ENCODE assay signal across 32 cellular contexts in genomic region chr9:87447547-87448432, GRCh38. TPM values are rescaled to one million over a fixed set of nuclear protein-coding genes. Genes with fewer than 3 reads are reported as not detected.
DNase-seq lines count a peak whose midpoint lies in the region; ATAC-seq, FAIRE-seq and TF ChIP-seq lines count a peak whose summit lies in the region.
"Had no signal": no experiment of that assay in that cellular context is flagged by ENCODE, and none has a peak within 500 bp of the region (broad histone marks: within the 10 kb centered on the region; RNA-seq: fewer than 3 reads in every experiment).

No MANE protein-coding gene starts in this region.

- no peak for TF ChIP-seq POLR2A in HepG2 (IDR thresholded peaks at IDR 0.05; ENCODE audit: insufficient read depth in 1 of 2, low read depth in 2 of 2, low read length in 2 of 2)

- no peaks in the 10 kb centered on the region for H3F3A ChIP-seq in SK-N-SH (replicated peaks; ENCODE audit: insufficient read depth)

- intact Hi-C loops in HepG2 (cut with micrococcal nuclease; ENCODE audit: unreplicated experiment): no loop called here

- TF ChIP-seq EP300 in SK-N-SH (IDR thresholded peaks at IDR 0.05; ENCODE audit: borderline replicate concordance in 1 of 2, low read depth in 1 of 2, low read length in 1 of 2) (no peak), HepG2 (IDR thresholded peaks at IDR 0.05; ENCODE audit: low read depth in 2 of 2, low read length in 2 of 2) (no peak), HepG2 (CRISPR knock-in tag; IDR thresholded peaks at IDR 0.05; ENCODE audit: borderline replicate concordance) (no peak)

- no peak overlapping the region for H3K27ac Mint-ChIP-seq in astrocyte (ENCODE audit: unreplicated experiment)
- H3K27ac Mint-ChIP-seq: activated CD4-positive, alpha-beta memory T cell treated with anti-CD3 and anti-CD28 coated beads, Interleukin-2, amount 10 ng/mL, durations not matched to agents 7 days and 5 days; activated T-helper 17 cell treated with anti-CD3 and anti-CD28 coated beads, Interleukin-2, amount 50 U/mL, for 72 hours; B cell; CD8-positive, alpha-beta memory T cell had no signal

- H3K36me3 ChIP-seq in SK-N-SH (replicated peaks in 1 of 2; ENCODE audit: control insufficient read depth in 1 of 2, insufficient read depth in 2 of 2, low read length in 1 of 2) (no peaks in the 10 kb centered on the region), astrocyte (ENCODE audit: insufficient read depth, low read length) (no peaks in the 10 kb centered on the region), HepG2 (replicated peaks in 1 of 2; ENCODE audit: control insufficient read depth in 1 of 2, insufficient read depth in 2 of 2, low read length in 2 of 2) (no peaks in the 10 kb centered on the region)
- H3K36me3 ChIP-seq: esophagus muscularis mucosa, heart right ventricle, SJCRH30 had no signal

- no TSS peak for BruUV-seq in HepG2 (replicated peaks; lab: Mats Ljungman, UMichigan)

- H3K27me3 Mint-ChIP-seq in astrocyte (ENCODE audit: low read depth, unreplicated experiment): no peaks in the 10 kb centered on the region
- H3K27me3 Mint-ChIP-seq: activated CD4-positive, alpha-beta memory T cell treated with anti-CD3 and anti-CD28 coated beads, Interleukin-2, amount 10 ng/mL, durations not matched to agents 7 days and 5 days; activated naive CD4-positive, alpha-beta T cell treated with anti-CD3 and anti-CD28 coated beads, Interleukin-2, amount 50 U/mL, for 24 hours; B cell had no signal

- 0 out of 2 replicates have a peak, but pooled peaks have one; percentile 1 for TF ChIP-seq RAD21 in SK-N-SH (IDR thresholded peaks at IDR 0.05; ENCODE audit: low read length)
- TF ChIP-seq RAD21 in HepG2 (CRISPR knock-in tag; IDR thresholded peaks at IDR 0.05): no peak

- no peak overlapping the region for H3K4me3 Mint-ChIP-seq in astrocyte (ENCODE audit: unreplicated experiment)
- H3K4me3 Mint-ChIP-seq: activated CD4-positive, alpha-beta memory T cell treated with anti-CD3 and anti-CD28 coated beads, Interleukin-2, amount 10 ng/mL, durations not matched to agents 7 days and 5 days; activated naive CD4-positive, alpha-beta T cell treated with anti-CD3 and anti-CD28 coated beads, Interleukin-2, amount 50 U/mL, for 24 hours; activated T-helper 17 cell treated with anti-CD3 and anti-CD28 coated beads, Interleukin-2, amount 50 U/mL, for 72 hours; B cell; CD8-positive, alpha-beta memory T cell had no signal

- in situ Hi-C loops in HepG2 (cut with HindIII; ENCODE audit: extremely low pct_ligation_motif_present, low pct_unique_long_range_greater_than_20kb): no loop called here

- no peak overlapping the region for H3K9ac ChIP-seq in SK-N-SH
- H3K9ac ChIP-seq in astrocyte (ENCODE audit: low read length): no peak overlapping the region
- no peak overlapping the region for H3K9ac ChIP-seq in HepG2 (ENCODE audit: insufficient read depth, low read depth, low read length)
- H3K9ac ChIP-seq: KMS-11 had no signal

- H3K27ac ChIP-seq in SK-N-SH (ENCODE audit: low read depth in 2 of 2, low read length in 1 of 2): no peak overlapping the region
- no peak overlapping the region for H3K27ac ChIP-seq in astrocyte (ENCODE audit: low read depth, low read length)
- no peak overlapping the region for H3K27ac ChIP-seq in HepG2 (ENCODE audit: extremely low read length, insufficient read depth, low read length)
- H3K27ac ChIP-seq: esophagus muscularis mucosa, heart right ventricle, KMS-11, SJCRH30 had no signal

- no peaks in the 10 kb centered on the region for H4K20me1 ChIP-seq in SK-N-SH (ENCODE audit: insufficient read depth)
- H4K20me1 ChIP-seq in astrocyte (ENCODE audit: insufficient read depth, low read length): no peaks in the 10 kb centered on the region
- H4K20me1 ChIP-seq in HepG2 (ENCODE audit: insufficient read depth, low read length): no peaks in the 10 kb centered on the region

- CTCF ChIA-PET in SK-N-SH (lab: Yijun Ruan, JAX): interaction anchor here (1.3 kb wide), 1 partner anchor 25 kb away, joined by 3 read pairs; no protein-coding TSS in a partner anchor
- CTCF ChIA-PET in HepG2 (lab: Yijun Ruan, JAX; ENCODE audit: low intra/inter-chr PET ratio, low total read pairs): no interaction called here

- H3K9me2 ChIP-seq in SK-N-SH: no peaks in the 10 kb centered on the region

- peaks cover 0 to 6% of the 10 kb centered on the region in 2 experiments; a peak in 1 of 4 replicates for H3K4me1 ChIP-seq in SK-N-SH (ENCODE audit: control insufficient read depth in 1 of 2, insufficient read depth in 2 of 2, low read depth in 1 of 2, low read length in 1 of 2)
- H3K4me1 ChIP-seq in astrocyte (ENCODE audit: insufficient read depth, low read length): no peaks in the 10 kb centered on the region
- H3K4me1 ChIP-seq in HepG2 (ENCODE audit: insufficient read depth, low read length): peaks cover 1% of the 10 kb centered on the region; the same call in 1 of the 2 replicates
- H3K4me1 ChIP-seq: esophagus muscularis mucosa, heart right ventricle, SJCRH30 had no signal

- H3K27me3 ChIP-seq in SK-N-SH (ENCODE audit: insufficient read depth): no peaks in the 10 kb centered on the region
- no peaks in the 10 kb centered on the region for H3K27me3 ChIP-seq in astrocyte (ENCODE audit: insufficient read depth, low read length)
- 0 out of 5 replicates have a peak, but pooled peaks cover 1 to 5% of the 10 kb centered on the region in 2 experiments for H3K27me3 ChIP-seq in HepG2 (ENCODE audit: control insufficient read depth in 1 of 2, insufficient read depth in 2 of 2, low read length in 2 of 2)
- H3K27me3 ChIP-seq: esophagus muscularis mucosa, SJCRH30 had no signal

- POLR2A ChIA-PET in SK-N-SH (lab: Yijun Ruan, JAX): no interaction called here
- POLR2A ChIA-PET in HepG2 (lab: Yijun Ruan, JAX): no interaction called here

- H3K36me3 Mint-ChIP-seq in astrocyte (ENCODE audit: low read depth, unreplicated experiment): no peaks in the 10 kb centered on the region
- H3K36me3 Mint-ChIP-seq: activated naive CD4-positive, alpha-beta T cell treated with anti-CD3 and anti-CD28 coated beads, Interleukin-2, amount 50 U/mL, for 24 hours; CD8-positive, alpha-beta memory T cell had no signal

- DNase-seq in SK-N-SH: peak; percentile 40
- no peak for DNase-seq in astrocyte (ENCODE audit: low read depth)
- DNase-seq in left kidney (ENCODE audit: low read depth, low spot score): peak; percentile 27
- DNase-seq in HepG2 (ENCODE audit: low spot score): no peak
- DNase-seq: activated CD4-positive, alpha-beta memory T cell treated with anti-CD3 and anti-CD28 coated beads, Interleukin-2, amount 10 ng/mL, durations not matched to agents 7 days and 5 days; activated CD8-positive, alpha-beta memory T cell treated with anti-CD3 and anti-CD28 coated beads, Interleukin-2, amount 50 U/mL, for 48 hours; CD8-positive, alpha-beta memory T cell; cortex of kidney; DMS79; foreskin melanocyte; GDM1; heart right ventricle; mesendoderm; MM.1S; NCI-H146; NCI-H2171; NCI-H526 treated with DMSO at 0.1 percent for 48 hours; nucleus accumbens; stimulated activated naive CD4-positive, alpha-beta T cell had no signal

- no peak overlapping the region for H3K4me3 ChIP-seq in SK-N-SH (ENCODE audit: low read depth in 2 of 2, low read length in 1 of 2)
- no peak overlapping the region for H3K4me3 ChIP-seq in astrocyte (ENCODE audit: insufficient read depth, low read depth, low read length)
- no peak overlapping the region for H3K4me3 ChIP-seq in HepG2 (replicated peaks in 1 of 3; ENCODE audit: insufficient read depth in 1 of 3, low read depth in 2 of 3, low read length in 3 of 3)
- H3K4me3 ChIP-seq: esophagus muscularis mucosa, heart right ventricle, SJCRH30 had no signal

- H3K9me3 ChIP-seq in SK-N-SH (no peaks in the 10 kb centered on the region), astrocyte (ENCODE audit: insufficient read depth, low read depth, low read length) (no peaks in the 10 kb centered on the region), HepG2 (ENCODE audit: low read length) (no peaks in the 10 kb centered on the region)
- H3K9me3 ChIP-seq: esophagus muscularis mucosa, heart right ventricle, SJCRH30 had no signal

- H3K4me2 ChIP-seq in SK-N-SH (no peak overlapping the region), astrocyte (ENCODE audit: low read length) (no peak overlapping the region), HepG2 (ENCODE audit: low read depth, low read length) (no peak overlapping the region)
- H3K4me2 ChIP-seq: KMS-11 had no signal

- no peak for TF ChIP-seq CTCF in SK-N-SH (IDR thresholded peaks at IDR 0.05)
- no peak for TF ChIP-seq CTCF in astrocyte (IDR thresholded peaks at IDR 0.05; ENCODE audit: insufficient read depth, low read depth, low read length)
- TF ChIP-seq CTCF in HepG2 (CRISPR knock-in tag; IDR thresholded peaks at IDR 0.05): no peak

- H2AFZ ChIP-seq in SK-N-SH (ENCODE audit: low read depth) (no peak overlapping the region), astrocyte (ENCODE audit: low read depth, low read length) (peak overlapping the region; percentile 52), HepG2 (ENCODE audit: low read length) (no peak overlapping the region)

- FAIRE-seq in astrocyte (lab: Jason Lieb, UNC): no peak
- FAIRE-seq in HepG2 (lab: Jason Lieb, UNC): no peak
- FAIRE-seq: TTC549 had no signal

- no peaks in the 10 kb centered on the region for H3K4me1 Mint-ChIP-seq in astrocyte (ENCODE audit: low read depth, unreplicated experiment)
- H3K4me1 Mint-ChIP-seq: activated CD4-positive, alpha-beta memory T cell treated with anti-CD3 and anti-CD28 coated beads, Interleukin-2, amount 10 ng/mL, durations not matched to agents 7 days and 5 days; activated T-helper 17 cell treated with anti-CD3 and anti-CD28 coated beads, Interleukin-2, amount 50 U/mL, for 72 hours had no signal

- whole genome bisulfite sequencing in SK-N-SH (ENCODE audit: low lambda C conversion rate): 36% methylated on average over 11 of the region's 11 CpGs
- WGBS in HepG2 (ENCODE audit: low lambda C conversion rate): 52% methylated on average over 8 of the region's 11 CpGs

- no peak for ATAC-seq in SK-N-SH treated with all-trans-retinoic acid at 6 μM for 48 hours
- no peak for ATAC-seq in GM21390 (IDR thresholded peaks at IDR 0.05; ENCODE audit: unreplicated experiment)
- ATAC-seq in HG03460 (IDR thresholded peaks at IDR 0.05; ENCODE audit: unreplicated experiment): no peak
- no peak; the same call in 2 of the 3 replicates for ATAC-seq in HepG2
- ATAC-seq in GM21423 (IDR thresholded peaks at IDR 0.05; ENCODE audit: unreplicated experiment): no peak
- ATAC-seq: activated CD4-positive, CD25-positive, alpha-beta regulatory T cell treated with anti-CD3 and anti-CD28 coated beads, Interleukin-2, amount 50 U/mL, for 24 hours; activated T-helper 17 cell treated with anti-CD3 and anti-CD28 coated beads, Interleukin-2, amount 50 U/mL, for 72 hours; heart right ventricle; left lobe of liver had no signal

- peaks cover 2% of the 10 kb centered on the region for H3K9me3 Mint-ChIP-seq in astrocyte (ENCODE audit: unreplicated experiment)
- H3K9me3 Mint-ChIP-seq: activated naive CD4-positive, alpha-beta T cell treated with anti-CD3 and anti-CD28 coated beads, Interleukin-2, amount 50 U/mL, for 24 hours; activated T-helper 17 cell treated with anti-CD3 and anti-CD28 coated beads, Interleukin-2, amount 50 U/mL, for 72 hours had no signal

- H3K79me2 ChIP-seq in SK-N-SH (ENCODE audit: insufficient read depth) (no peaks in the 10 kb centered on the region), astrocyte (ENCODE audit: insufficient read depth, low read length) (no peaks in the 10 kb centered on the region), HepG2 (ENCODE audit: insufficient read depth, low read length) (no peaks in the 10 kb centered on the region)

RNA-seq across cellular contexts. Expression of gene DAPK1, which starts 49.9 kb away (rescaled TPM):
- polyA plus RNA-seq in SK-N-SH (2012; rRNA removed) (0.61 and 0.70 TPM in 2 replicates), HepG2 (2011; rRNA removed) (29.7 and 35.7 TPM in 2 replicates)
- polyA plus RNA-seq in SK-N-SH (2012; cell fraction: cytosol; rRNA removed): 0.46 and 0.89 TPM in 2 replicates
- polyA plus RNA-seq in SK-N-SH (2012; cell fraction: nucleus; rRNA removed): 1.1 and 1.8 TPM in 2 replicates
- total RNA-seq in astrocyte (31.1 and 35.1 TPM in 2 replicates), HepG2 (2016; rRNA removed; fragmentation: Illumina TruSeq; extraction: Trizol) (34.0 and 35.9 TPM in 2 replicates)
- 9.8 and 10.3 TPM in 2 replicates for total RNA-seq in HepG2 (2016; cell fraction: cytosol; rRNA removed; fragmentation: Illumina TruSeq; extraction: Trizol; ENCODE audit: low read depth)
- total RNA-seq in HepG2 (2016; cell fraction: insoluble cytoplasmic fraction; rRNA removed; fragmentation: Illumina TruSeq; extraction: Trizol): 31.5 and 34.0 TPM in 2 replicates
- 20.5 and 22.7 TPM in 2 replicates for total RNA-seq in HepG2 (2016; cell fraction: membrane; rRNA removed; fragmentation: Illumina TruSeq; extraction: Trizol)
- 55.4 and 57.3 TPM in 2 replicates for total RNA-seq in HepG2 (2016; cell fraction: nucleus; rRNA removed; fragmentation: Illumina TruSeq; extraction: Trizol)
- 13.7 and 17.4 TPM in 2 replicates for polyA plus RNA-seq in HepG2 (2011; cell fraction: cytosol; rRNA removed)
- polyA plus RNA-seq in HepG2 (2011; cell fraction: nucleus; rRNA removed): 118 and 123 TPM in 2 replicates
- 22.5 and 22.9 TPM in 2 replicates for polyA plus RNA-seq in HepG2 (2012)
- 2.1 and 3.1 TPM in 2 replicates for polyA plus RNA-seq in HepG2 (2016; cell fraction: cytosol; fragmentation: Illumina TruSeq; extraction: Trizol; ENCODE audit: low read depth)
- polyA plus RNA-seq in HepG2 (2016; cell fraction: insoluble cytoplasmic fraction; fragmentation: Illumina TruSeq; extraction: Trizol; ENCODE audit: low read depth): 22.5 and 24.6 TPM in 2 replicates
- polyA plus RNA-seq in HepG2 (2016; cell fraction: membrane; fragmentation: Illumina TruSeq; extraction: Trizol; ENCODE audit: low read depth): 6.5 and 7.3 TPM in 2 replicates
- polyA plus RNA-seq in HepG2 (2016; cell fraction: nucleus; fragmentation: Illumina TruSeq; extraction: Trizol; ENCODE audit: insufficient read depth, low read depth): 54.2 and 58.8 TPM in 2 replicates
- 25.2 and 80.2 TPM in 2 replicates for polyA minus RNA-seq in HepG2 (2011; rRNA and poly(A)+ RNA removed; ENCODE audit: low replicate concordance)
- polyA minus RNA-seq in HepG2 (2011; cell fraction: cytosol; rRNA and poly(A)+ RNA removed): 15.7 and 16.1 TPM in 2 replicates
- 128 and 136 TPM in 2 replicates for polyA minus RNA-seq in HepG2 (2011; cell fraction: nucleus; rRNA and poly(A)+ RNA removed)
- polyA plus RNA-seq: CD8-positive, alpha-beta memory T cell had no signal

Comparison
In these comparisons a context has a peak if more than half of its experiments do, and no peak if none do; other contexts are left out.
1. DNase-seq: peak in SK-N-SH (single experiment) and left kidney (single experiment); none in astrocyte (single experiment) and HepG2 (single experiment).
2. Of the 25 proteins assayed by ChIP-seq in both HepG2 and SK-N-SH: peak only in HepG2: none; only in SK-N-SH: RAD21; in both: none; in neither: 24.